ENCODE assay signal across 19 cellular contexts in genomic region chr9:125995706-125996105, GRCh38.
"Had no signal": no experiment of that assay in that cellular context is flagged by ENCODE, and none has a peak within 500 bp of the region (broad histone marks: within the 10 kb centered on the region; RNA-seq: fewer than 3 reads in every experiment).

No MANE protein-coding gene starts in this region.

- H3K9ac ChIP-seq: parathyroid adenoma had no signal

- H3K4me3 ChIP-seq: esophagus muscularis mucosa, gastrocnemius medialis, left ventricle myocardium inferior, lung, suprapubic skin, thyroid gland, uterus had no signal

- H3K4me3 Mint-ChIP-seq: dendritic cell treated with granulocyte-macrophage colony-stimulating factor and Interleukin-4, amounts not matched to agents 40 ng/mL and 50 ng/mL, for 4 days; effector memory CD8-positive, alpha-beta T cell; naive B cell; type B pancreatic cell had no signal

- H3K36me3 Mint-ChIP-seq: naive B cell, type B pancreatic cell had no signal

- ATAC-seq: effector memory CD8-positive, alpha-beta T cell; gastrocnemius medialis; left cardiac atrium; stimulated activated naive CD8-positive, alpha-beta T cell treated with anti-CD3 and anti-CD28 coated beads, Interleukin-15, Interleukin-2, amounts not matched to agents 100 U/mL and 50 U/mL, for 24 hours had no signal

- H3K9me3 Mint-ChIP-seq: dendritic cell treated with granulocyte-macrophage colony-stimulating factor and Interleukin-4, amounts not matched to agents 40 ng/mL and 50 ng/mL, for 4 days; effector memory CD8-positive, alpha-beta T cell; type B pancreatic cell had no signal

- H3K27ac ChIP-seq: epithelial cell of prostate, esophagus muscularis mucosa, gastrocnemius medialis, left ventricle myocardium inferior, parathyroid adenoma, suprapubic skin, thyroid gland, uterus had no signal

- H3K9me3 ChIP-seq: esophagus muscularis mucosa, gastrocnemius medialis, left ventricle myocardium inferior, suprapubic skin, thyroid gland, uterus had no signal

- H3K36me3 ChIP-seq: esophagus muscularis mucosa, gastrocnemius medialis, left ventricle myocardium inferior, suprapubic skin, thyroid gland, uterus had no signal

- H3K27ac Mint-ChIP-seq: dendritic cell treated with granulocyte-macrophage colony-stimulating factor and Interleukin-4, amounts not matched to agents 40 ng/mL and 50 ng/mL, for 4 days; effector memory CD8-positive, alpha-beta T cell; naive B cell; type B pancreatic cell had no signal

- H3K27me3 ChIP-seq: gastrocnemius medialis, thyroid gland, uterus had no signal

- H3K4me1 ChIP-seq: esophagus muscularis mucosa, gastrocnemius medialis, left ventricle myocardium inferior, parathyroid adenoma, suprapubic skin, uterus had no signal

- DNase-seq: effector memory CD8-positive, alpha-beta T cell; gastrocnemius medialis; left cardiac atrium; left ventricle myocardium inferior; mesenchymal stem cell; naive B cell; small intestine; stimulated activated CD4-positive, alpha-beta T cell treated with anti-CD3 and anti-CD28 coated beads, Interleukin-12 subunit alpha, Interleukin-12 subunit beta, amount 100 ng/mL, for 4 hours; stimulated activated CD4-positive, alpha-beta T cell treated with anti-CD3 and anti-CD28 coated beads, Interleukin-2, amount 100 ng/mL, for 48 hours; stimulated activated naive CD8-positive, alpha-beta T cell treated with anti-CD3 and anti-CD28 coated beads, Interleukin-15, Interleukin-2, amounts not matched to agents 100 U/mL and 50 U/mL, for 24 hours; thyroid gland; uterus had no signal
